In the genomic region with DNA sequence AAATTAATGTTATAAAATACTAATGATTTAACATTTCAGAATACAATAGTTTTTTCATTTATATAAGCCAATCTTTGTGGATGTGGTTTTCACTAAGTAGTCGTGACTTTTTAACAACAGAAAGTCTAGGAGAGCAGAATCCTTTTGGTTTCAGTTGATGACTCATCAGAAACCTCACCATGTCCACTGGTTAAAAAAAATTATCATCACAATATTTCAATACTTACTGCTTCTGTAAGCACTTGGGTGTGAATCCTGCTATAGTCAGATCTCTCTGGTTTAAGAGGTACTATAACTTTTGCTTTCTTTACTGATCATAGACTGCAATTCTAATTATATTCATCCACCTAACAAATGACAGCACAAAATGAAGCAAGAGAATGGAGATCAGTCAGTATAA, we compare ENCODE assay signal across 9 cellular contexts.
DNase-seq lines count a peak whose midpoint lies in the region; ATAC-seq and TF ChIP-seq lines count a peak whose summit lies in the region.
"Had no signal": no experiment of that assay in that cellular context is flagged by ENCODE, and none has a peak within 500 bp of the region (broad histone marks: within the 10 kb centered on the region; RNA-seq: fewer than 3 reads in every experiment).

No MANE protein-coding gene starts in this region.

- H3K27me3 Mint-ChIP-seq in nephron progenitor cell (ENCODE audit: low read depth, poor library complexity): no peaks in the 10 kb centered on the region
- H3K27me3 Mint-ChIP-seq: T-cell had no signal

- peak; percentile 80 for ATAC-seq in GM19025 (IDR thresholded peaks at IDR 0.05; ENCODE audit: low read depth, unreplicated experiment)
- ATAC-seq: left ventricle myocardium superior, T-cell had no signal

- TF ChIP-seq CTCF in nephron progenitor cell (IDR thresholded peaks at IDR 0.05): no peak

- peak; percentile 31 for DNase-seq in HCEC 1CT
- peak; percentile 23 for DNase-seq in HPDE6-E6E7 (ENCODE audit: extremely low spot score)
- DNase-seq in glomerular visceral epithelial cell (ENCODE audit: extremely low spot score): peak; percentile 33
- no peak for DNase-seq in amygdala (lab: John Stamatoyannopoulos, UW)
- no peak for DNase-seq in activated CD8-positive, alpha-beta memory T cell treated with anti-CD3 and anti-CD28 coated beads, Interleukin-2, amount 50 U/mL, for 4 hours
- DNase-seq in nephron progenitor cell: no peak
- DNase-seq: left ventricle myocardium superior, T-cell had no signal

- no peak overlapping the region for H3K27ac Mint-ChIP-seq in nephron progenitor cell
- H3K27ac Mint-ChIP-seq: T-cell had no signal

- H3K36me3 Mint-ChIP-seq in nephron progenitor cell (ENCODE audit: low read depth): no peaks in the 10 kb centered on the region
- H3K36me3 Mint-ChIP-seq: T-cell had no signal

- peaks cover 5% of the 10 kb centered on the region for H3K9me3 Mint-ChIP-seq in nephron progenitor cell
- H3K9me3 Mint-ChIP-seq: T-cell had no signal

- H3K4me1 Mint-ChIP-seq in nephron progenitor cell: no peaks in the 10 kb centered on the region
- H3K4me1 Mint-ChIP-seq: T-cell had no signal

- H3K4me3 Mint-ChIP-seq in nephron progenitor cell: no peak overlapping the region
- H3K4me3 Mint-ChIP-seq: T-cell had no signal

Comparison
In these comparisons a context has a peak if more than half of its experiments do, and no peak if none do; other contexts are left out.
1. DNase-seq: peak in HCEC 1CT (single experiment), HPDE6-E6E7 (single experiment) and glomerular visceral epithelial cell (single experiment); none in amygdala (0 of 56), activated CD8-positive, alpha-beta memory T cell treated with anti-CD3 and anti-CD28 coated beads, Interleukin-2, amount 50 U/mL, for 4 hours (single experiment) and nephron progenitor cell (single experiment).